In the genomic region with DNA sequence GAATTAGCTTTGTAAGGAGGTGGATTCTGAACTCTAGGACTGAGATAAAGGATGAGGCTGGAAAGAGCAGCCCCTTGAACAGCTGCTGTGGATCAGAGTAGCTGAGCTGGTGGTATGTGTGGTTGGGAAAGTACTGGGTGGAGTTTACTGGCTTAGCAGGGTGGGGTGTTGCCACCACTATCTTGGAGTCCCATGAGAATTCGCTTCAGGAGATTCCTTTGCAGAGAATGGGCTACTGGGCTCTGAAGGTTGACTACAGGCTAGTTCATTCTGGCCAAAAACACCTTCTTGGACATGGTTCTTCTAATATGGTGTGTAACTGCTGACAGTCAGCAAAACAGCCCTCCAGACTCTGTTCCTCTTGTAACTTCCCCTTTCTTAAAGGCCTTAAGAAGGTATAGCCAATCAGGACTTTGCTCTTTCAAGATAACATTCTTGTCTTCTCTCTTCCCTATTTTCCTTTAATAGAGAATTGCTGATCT, we compare ENCODE assay signal across 8 cellular contexts. TPM values are rescaled to one million over a fixed set of nuclear protein-coding genes. Genes with fewer than 3 reads are reported as not detected.
DNase-seq lines count a peak whose midpoint lies in the region; ATAC-seq, FAIRE-seq and TF ChIP-seq lines count a peak whose summit lies in the region.

No MANE protein-coding gene starts in this region.

- H3K27me3 Mint-ChIP-seq in GM23338 (ENCODE audit: insufficient read depth, low read depth, poor library complexity), result peaks cover 2% of the 10 kb centered on the region

- CTCF ChIA-PET in GM12878 (lab: Yijun Ruan, JAX), result interaction anchor here (1.1 kb wide), 1 partner anchor 209 kb away, joined by 3 read pairs; a partner anchor contains a TSS

- no peak overlapping the region for H3K4me3 Mint-ChIP-seq in GM23338

- H3K4me2 ChIP-seq in GM12878 (ENCODE audit: control insufficient read depth, insufficient read depth) (peak overlapping the region; percentile 78), GM23338 (no peak overlapping the region)

- SMC1A ChIA-PET in GM12878 (lab: Charles Lee; ENCODE audit: uncharacterized antibody, unreplicated experiment), result interaction anchor here (0.5 to 3.5 kb wide), 9 partner anchors 11 to 291 kb away, joined by 3 to 17 read pairs (median 3); no protein-coding TSS in a partner anchor

- H3K79me2 ChIP-seq in GM12878 (ENCODE audit: control insufficient read depth, insufficient read depth, low read length) (peaks cover 94% of the 10 kb centered on the region), GM23338 (replicated peaks; ENCODE audit: insufficient read depth) (peaks cover 94% of the 10 kb centered on the region)

- TF ChIP-seq POLR2A in GM12878 (IDR thresholded peaks at IDR 0.05; ENCODE audit: low read depth, low read length) (no peak), spleen (IDR thresholded peaks at IDR 0.05) (no peak), esophagus muscularis mucosa (IDR thresholded peaks at IDR 0.05; ENCODE audit: low read depth) (no peak)

- ATAC-seq in GM19025 (IDR thresholded peaks at IDR 0.05; ENCODE audit: low read depth, unreplicated experiment) (peak; percentile 36), HG03460 (IDR thresholded peaks at IDR 0.05; ENCODE audit: unreplicated experiment) (peak; percentile 57), GM12878 (peak; percentile 81), GM23338 (no peak)

- no peak for TF ChIP-seq RAD21 in GM12878 (IDR thresholded peaks at IDR 0.05; ENCODE audit: insufficient read depth, low read depth, low read length)

- TF ChIP-seq CTCF in GM12878 (IDR thresholded peaks at IDR 0.05 in 2 of 3, conservative IDR thresholded peaks at IDR 0.05 in 1 of 3; ENCODE audit: control insufficient read depth in 2 of 3, extremely low read depth in 1 of 3, insufficient read depth in 1 of 3, low read depth in 3 of 3, low read length in 3 of 3), result no peak
- no peak for TF ChIP-seq CTCF in spleen (IDR thresholded peaks at IDR 0.05 in 8 of 11, conservative IDR thresholded peaks at IDR 0.05 in 3 of 11)
- no peak for TF ChIP-seq CTCF in GM23338 (conservative IDR thresholded peaks at IDR 0.05; ENCODE audit: low read depth in 2 of 2)
- TF ChIP-seq CTCF in esophagus muscularis mucosa (IDR thresholded peaks at IDR 0.05), result no peak

- H3K9me3 ChIP-seq in GM12878 (replicated peaks; ENCODE audit: control insufficient read depth, insufficient read depth, low read length) (no peaks in the 10 kb centered on the region), spleen (no peaks in the 10 kb centered on the region), esophagus muscularis mucosa (no peaks in the 10 kb centered on the region)

- 0 out of 2 replicates have a peak, but pooled peaks cover 2% of the 10 kb centered on the region for H3K9me2 ChIP-seq in GM23338 (ENCODE audit: insufficient read depth)

- H3K36me3 Mint-ChIP-seq in GM23338 (ENCODE audit: low read depth), result no peaks in the 10 kb centered on the region; the same call in 2 of the 3 replicates

- H3K4me1 Mint-ChIP-seq in GM23338, result peaks cover 30% of the 10 kb centered on the region

- H3F3A ChIP-seq in GM23338 (replicated peaks; ENCODE audit: low read depth), result no peaks in the 10 kb centered on the region

- DNase-seq in AG08395 (ENCODE audit: low spot score), result peak; percentile 16
- peak; percentile 54 for DNase-seq in GM12878 (ENCODE audit: low read depth, low spot score)
- DNase-seq in spleen, result no peak
- no peak for DNase-seq in G401 (ENCODE audit: low spot score)
- no peak for DNase-seq in GM23338 (ENCODE audit: low spot score)
- DNase-seq in esophagus muscularis mucosa (ENCODE audit: extremely low spot score), result no peak

- POLR2A ChIA-PET in GM12878 (lab: Charles Lee), result interaction anchor here (1.0 to 2.2 kb wide), 8 partner anchors 12 to 83 kb away, joined by 3 to 10 read pairs (median 4); a partner anchor contains a TSS

- peak; percentile 78 for FAIRE-seq in GM12878 (lab: Jason Lieb, UNC)

- peak overlapping the region; percentile 12 for H3K9ac ChIP-seq in GM12878 (ENCODE audit: control insufficient read depth, insufficient read depth, low read length)

- H3K9me3 Mint-ChIP-seq in GM23338, result no peaks in the 10 kb centered on the region

- BruUV-seq in GM12878 (replicated peaks; lab: Mats Ljungman, UMichigan), result no TSS peak

- H3K4me1 ChIP-seq in GM12878 (ENCODE audit: control insufficient read depth, insufficient read depth, low read length), result peaks cover 69% of the 10 kb centered on the region
- peaks cover 26 to 97% (median 64%) of the 10 kb centered on the region in 6 donors for H3K4me1 ChIP-seq in spleen
- peaks cover 14% of the 10 kb centered on the region for H3K4me1 ChIP-seq in GM23338 (ENCODE audit: insufficient read depth)
- peaks cover 7 to 21% (median 14%) of the 10 kb centered on the region in 4 donors for H3K4me1 ChIP-seq in esophagus muscularis mucosa

- intact Hi-C loops in GM12878 (cut with micrococcal nuclease; ENCODE audit: unreplicated experiment), result no loop called here
- intact Hi-C loops in spleen (cut with DNase I; ENCODE audit: low total_unique reads), result no loop called here
- intact Hi-C loops in esophagus muscularis mucosa (cut with DNase I), result no loop called here

- peaks cover 3% of the 10 kb centered on the region; the same call in 1 of the 2 replicates for H4K20me1 ChIP-seq in GM12878 (ENCODE audit: control insufficient read depth, insufficient read depth)
- H4K20me1 ChIP-seq in GM23338 (replicated peaks; ENCODE audit: insufficient read depth), result peaks cover 58% of the 10 kb centered on the region

- peak overlapping the region; percentile 64 for H3K27ac ChIP-seq in GM12878 (ENCODE audit: control insufficient read depth, insufficient read depth)
- H3K27ac ChIP-seq in spleen, result peak overlapping the region; percentile 28 to 88 (median 72)
- H3K27ac ChIP-seq in GM23338 (ENCODE audit: low read depth), result no peak overlapping the region
- H3K27ac ChIP-seq in esophagus muscularis mucosa (replicated peaks in 1 of 4), result no peak overlapping the region

- WGBS in GM12878 (ENCODE audit: insufficient coverage, insufficient replicate concordance, low lambda C conversion rate, missing lambda C conversion rate), result 0% methylated on average over 1 of the region's 1 CpG
- 31 to 53% (median 35%) methylated on average over 1 of the region's 1 CpG for WGBS in spleen, 5 donors
- WGBS in esophagus muscularis mucosa, result 89% methylated on average over 1 of the region's 1 CpG

- H3K4me3 ChIP-seq in GM12878 (peak overlapping the region; percentile 35; the same call in 1 of the 2 replicates), spleen (peak overlapping the region in 1 of 8 donors; percentile 22), GM23338 (no peak overlapping the region), esophagus muscularis mucosa (no peak overlapping the region)

- H2AFZ ChIP-seq in GM12878 (ENCODE audit: control insufficient read depth, low read depth, low read length) (no peak overlapping the region), GM23338 (no peak overlapping the region)

- RAD21 ChIA-PET in GM12878 (lab: Charles Lee; ENCODE audit: unreplicated experiment), result interaction anchor here (0.7 to 3.2 kb wide), 9 partner anchors 9 to 209 kb away, joined by 3 to 11 read pairs (median 5); a partner anchor contains a TSS

- 0 out of 4 replicates have a peak, but pooled peaks of 1 of the 2 experiments have one; percentile 7 for TF ChIP-seq EP300 in GM12878 (IDR thresholded peaks at IDR 0.05; ENCODE audit: borderline replicate concordance in 1 of 2, control insufficient read depth in 1 of 2, low read depth in 2 of 2, low read length in 2 of 2)
- no peak for TF ChIP-seq EP300 in esophagus muscularis mucosa (IDR thresholded peaks at IDR 0.05)

- H3K36me3 ChIP-seq in GM12878 (ENCODE audit: control insufficient read depth in 2 of 2, insufficient read depth in 2 of 2, low read length in 1 of 2) (peaks cover 1 to 11% of the 10 kb centered on the region in 2 experiments; a peak in 3 of 4 replicates), spleen (no peaks in the 10 kb centered on the region), GM23338 (ENCODE audit: insufficient read depth) (no peaks in the 10 kb centered on the region), esophagus muscularis mucosa (no peaks in the 10 kb centered on the region)

- H3K27ac Mint-ChIP-seq in GM23338, result no peak overlapping the region

- in situ Hi-C loops in GM12878 (cut with MboI) (no loop called here), G401 (cut with HindIII; ENCODE audit: low sequenced_read_pairs) (no loop called here)

- H3K27me3 ChIP-seq in GM12878 (replicated peaks in 1 of 2; ENCODE audit: control insufficient read depth in 2 of 2, insufficient read depth in 2 of 2, low read length in 1 of 2) (no peaks in the 10 kb centered on the region), spleen (replicated peaks in 1 of 7) (no peaks in the 10 kb centered on the region), GM23338 (ENCODE audit: insufficient read depth) (no peaks in the 10 kb centered on the region), esophagus muscularis mucosa (no peaks in the 10 kb centered on the region)

TF ChIP-seq in GM12878, 131 proteins besides CTCF, POLR2A, EP300 and RAD21 (continues in another document):
- 0 out of 2 replicates have a peak, but pooled peaks have one; percentile 26 for TF ChIP-seq BACH1 (IDR thresholded peaks at IDR 0.05; ENCODE audit: borderline replicate concordance)

TF ChIP-seq in GM23338, 12 proteins besides CTCF, POLR2A, EP300 and RAD21 (continues in another document):
- TF ChIP-seq JUNB (IDR thresholded peaks at IDR 0.05; ENCODE audit: unreplicated experiment) (no peak), ZNF331 (CRISPR knock-in tag; IDR thresholded peaks at IDR 0.05; ENCODE audit: low read depth) (no peak)

RNA-seq across cellular contexts. Expression of a gene that starts 52.7 kb away (rescaled TPM):
- 80.8 and 86.7 TPM in 2 replicates for total RNA-seq in GM12878 (2013; cell fraction: nucleolus; rRNA removed)
- 8.2 and 8.6 TPM in 2 replicates for total RNA-seq in GM12878 (2014; rRNA removed)
- total RNA-seq in GM12878 (2014; rRNA removed; fragmentation: Illumina TruSeq; extraction: Trizol), result 7.9 and 8.3 TPM in 2 replicates
- 23.8 and 25.9 TPM in 2 replicates for total RNA-seq in GM12878 (2021)
- 6.2 TPM for polyA plus RNA-seq in GM12878 (2011; ENCODE audit: low read depth)
- polyA plus RNA-seq in GM12878 (2011; rRNA removed), result 10.0 and 11.2 TPM in 2 replicates
- polyA plus RNA-seq in GM12878 (2011; cell fraction: cytosol; rRNA removed), result 7.3 and 8.3 TPM in 2 replicates
- 27.5 and 29.7 TPM in 2 replicates for polyA plus RNA-seq in GM12878 (2011; cell fraction: nucleus; rRNA removed)
- 11.7 and 11.9 TPM in 2 replicates for polyA plus RNA-seq in GM12878 (2012)
- polyA plus RNA-seq in GM12878 (2014; fragmentation: Illumina TruSeq; extraction: Trizol), result 10.0 and 11.3 TPM in 2 replicates
- under 1 TPM; 0.77 to 0.84 TPM for polyA plus RNA-seq in GM12878 (2014; fragmentation: Nextera tagmentation; extraction: Ambion mirVana)
- polyA plus RNA-seq in GM12878 (2014; rRNA removed), result 10.5 and 10.6 TPM in 2 replicates
- polyA plus RNA-seq in GM12878 (2016; fragmentation: Nextera tagmentation; extraction: Ambion mirVana), result 1 to 10 TPM; 2.1 to 2.7 TPM
- 14.6 and 21.8 TPM in 2 replicates for polyA minus RNA-seq in GM12878 (2011; rRNA and poly(A)+ RNA removed)
- 10.1 and 12.2 TPM in 2 replicates for polyA minus RNA-seq in GM12878 (2011; cell fraction: cytosol; rRNA and poly(A)+ RNA removed)
- polyA minus RNA-seq in GM12878 (2011; cell fraction: nucleus; rRNA and poly(A)+ RNA removed), result 15.4 and 28.9 TPM in 2 replicates
- 10 to 100 TPM; 18.9 to 27.6 (median 24.0) TPM for total RNA-seq in spleen
- 1 to 10 TPM; 1.6 to 3.9 (median 1.7) TPM for polyA plus RNA-seq in spleen
- 2.0 and 3.7 TPM in 2 replicates for total RNA-seq in G401 (2014; rRNA removed; shearing (Covaris generic))
- 18.3 and 19.9 TPM in 2 replicates for total RNA-seq in GM23338 (2014; rRNA removed; shearing (Covaris generic))
- 3.6 and 3.8 TPM in 2 replicates for polyA plus RNA-seq in GM23338 (2016; fragmentation: Nextera tagmentation; extraction: Ambion mirVana)
- 1 to 10 TPM; 5.4 to 6.7 (median 6.1) TPM for total RNA-seq in esophagus muscularis mucosa

Comparison
In these comparisons a context has a peak if more than half of its experiments do, and no peak if none do; other contexts are left out.
1. DNase-seq: peak in AG08395 (single experiment) and GM12878 (single experiment); none in spleen (single experiment), G401 (single experiment), GM23338 (single experiment) and esophagus muscularis mucosa (single experiment).
2. H3K27ac ChIP-seq: peak in GM12878 (single experiment) and spleen (8 of 8); none in GM23338 (single experiment) and esophagus muscularis mucosa (0 of 4).